ENCODE assay signal across 11 cellular contexts in genomic region chr10:31158000-31158658, GRCh38.
DNase-seq lines count a peak whose midpoint lies in the region; ATAC-seq and TF ChIP-seq lines count a peak whose summit lies in the region.
"Had no signal": no experiment of that assay in that cellular context is flagged by ENCODE, and none has a peak within 500 bp of the region (broad histone marks: within the 10 kb centered on the region; RNA-seq: fewer than 3 reads in every experiment).

No MANE protein-coding gene starts in this region.

- CTCF ChIA-PET in Caco-2 (lab: Charles Lee) = no interaction called here

- TF ChIP-seq POLR2A in thyroid gland (IDR thresholded peaks at IDR 0.05) = no peak

- H3K36me3 ChIP-seq in left lung (no peaks in the 10 kb centered on the region), thyroid gland (no peaks in the 10 kb centered on the region), Caco-2 (ENCODE audit: control insufficient read depth, insufficient read depth, low read length) (no peaks in the 10 kb centered on the region)
- H3K36me3 ChIP-seq: WERI-Rb-1 had no signal

- H3K4me1 ChIP-seq in left lung = no peaks in the 10 kb centered on the region
- peaks cover 7 to 10% of the 10 kb centered on the region in 2 donors for H3K4me1 ChIP-seq in thyroid gland
- no peaks in the 10 kb centered on the region for H3K4me1 ChIP-seq in Caco-2

- no peaks in the 10 kb centered on the region for H3K4me1 Mint-ChIP-seq in Caco-2 (ENCODE audit: low read depth, unreplicated experiment)

- no peaks in the 10 kb centered on the region for H3K27me3 ChIP-seq in left lung
- no peaks in the 10 kb centered on the region for H3K27me3 ChIP-seq in thyroid gland
- H3K27me3 ChIP-seq in Caco-2 (replicated peaks; ENCODE audit: control insufficient read depth, insufficient read depth, low read length) = no peaks in the 10 kb centered on the region

- H3K27ac Mint-ChIP-seq in Caco-2 (ENCODE audit: unreplicated experiment) = no peak overlapping the region
- H3K27ac Mint-ChIP-seq: type B pancreatic cell had no signal

- WGBS in thyroid gland, 2 donors = 75 to 85% methylated on average over 9 of the region's 9 CpGs

- peak; percentile 21 for DNase-seq in NCI-H1092 treated with DMSO at 0.1 percent for 48 hours (lab: John Stamatoyannopoulos, UW)
- DNase-seq in NCI-H1092 (lab: John Stamatoyannopoulos, UW) = no peak
- peak; percentile 31 for DNase-seq in choroid plexus epithelial cell (ENCODE audit: low read depth)
- no peak for DNase-seq in left lung
- DNase-seq in thyroid gland = no peak
- DNase-seq in AG08396 (ENCODE audit: low spot score) = no peak
- no peak for DNase-seq in Caco-2
- DNase-seq in NAMALWA (ENCODE audit: low spot score) = no peak
- DNase-seq: effector memory CD4-positive, alpha-beta T cell; WERI-Rb-1 had no signal

- peak overlapping the region; percentile 31 to 68 for H3K27ac ChIP-seq in left lung
- peak overlapping the region; percentile 2 to 58 (median 50) for H3K27ac ChIP-seq in thyroid gland
- H3K27ac ChIP-seq: WERI-Rb-1 had no signal

- no peak overlapping the region for H3K4me3 Mint-ChIP-seq in Caco-2 (ENCODE audit: unreplicated experiment)

- TF ChIP-seq CTCF in choroid plexus epithelial cell (conservative IDR thresholded peaks at IDR 0.05; ENCODE audit: low read depth, low read length) = no peak
- TF ChIP-seq CTCF in left lung (IDR thresholded peaks at IDR 0.05) = no peak
- no peak for TF ChIP-seq CTCF in thyroid gland (IDR thresholded peaks at IDR 0.05)
- no peak for TF ChIP-seq CTCF in Caco-2 (IDR thresholded peaks at IDR 0.05; ENCODE audit: insufficient read depth in 1 of 2, low read depth in 1 of 2, low read length in 1 of 2, severe bottlenecking in 1 of 2, unreplicated experiment in 1 of 2)

- BruUV-seq in Caco-2 (replicated peaks; lab: Mats Ljungman, UMichigan) = no TSS peak

- H3K27me3 Mint-ChIP-seq in Caco-2 (ENCODE audit: insufficient read depth, unreplicated experiment) = peaks cover 3% of the 10 kb centered on the region
- H3K27me3 Mint-ChIP-seq: type B pancreatic cell had no signal

- H3K9me3 Mint-ChIP-seq in Caco-2 (ENCODE audit: unreplicated experiment) = no peaks in the 10 kb centered on the region

- intact Hi-C loops in left lung (cut with DNase I) (no loop called here), thyroid gland (cut with DNase I) (no loop called here), Caco-2 (cut with micrococcal nuclease; ENCODE audit: unreplicated experiment) (no loop called here)

- ATAC-seq in left lung = peak; percentile 34

- POLR2A ChIA-PET in Caco-2 (lab: Charles Lee) = no interaction called here

- no peaks in the 10 kb centered on the region for H3K36me3 Mint-ChIP-seq in Caco-2 (ENCODE audit: insufficient read depth, unreplicated experiment)

- H3K4me3 ChIP-seq in choroid plexus epithelial cell (ENCODE audit: low read depth, low read length) = no peak overlapping the region
- H3K4me3 ChIP-seq in left lung = no peak overlapping the region
- H3K4me3 ChIP-seq in thyroid gland (replicated peaks in 1 of 3) = no peak overlapping the region
- no peak overlapping the region for H3K4me3 ChIP-seq in Caco-2 (ENCODE audit: low read depth, low read length)

- H3K9me3 ChIP-seq in left lung = peaks cover 0 to 3% of the 10 kb centered on the region in 2 donors
- no peaks in the 10 kb centered on the region for H3K9me3 ChIP-seq in thyroid gland
- no peaks in the 10 kb centered on the region for H3K9me3 ChIP-seq in Caco-2

Comparison
In these comparisons a context has a peak if more than half of its experiments do, and no peak if none do; other contexts are left out.
1. DNase-seq: peak in NCI-H1092 treated with DMSO at 0.1 percent for 48 hours (single experiment) and choroid plexus epithelial cell (single experiment); none in NCI-H1092 (single experiment), left lung (0 of 2), thyroid gland (0 of 2), AG08396 (single experiment), Caco-2 (0 of 2) and NAMALWA (single experiment).